Comparison of ENCODE assay signal across 27 cellular contexts in the genomic region with DNA sequence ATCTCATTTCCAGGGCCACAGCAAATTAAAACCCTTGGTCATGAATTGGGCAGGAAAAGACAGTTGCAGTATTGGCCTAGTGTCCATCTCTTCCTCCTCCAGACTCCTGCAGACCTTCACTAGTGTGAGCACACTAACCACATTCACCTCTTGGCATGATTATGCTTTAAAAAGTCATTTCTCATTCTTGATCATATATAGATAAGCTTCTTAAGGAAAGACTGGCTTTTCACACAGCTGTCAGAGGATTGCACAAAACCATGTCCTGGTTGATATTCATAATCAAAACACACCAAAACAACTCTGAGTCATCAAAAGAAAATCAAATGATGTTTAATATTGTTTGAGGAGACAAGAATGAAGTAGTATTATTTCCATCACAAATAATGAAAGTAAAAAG. TPM values are rescaled to one million over a fixed set of nuclear protein-coding genes. Genes with fewer than 3 reads are reported as not detected.
A peak's percentile ranks its signal among the peaks of the same experiment; 100 is the strongest.
DNase-seq lines count a peak whose midpoint lies in the region; ATAC-seq, FAIRE-seq and TF ChIP-seq lines count a peak whose summit lies in the region.
"Had no signal": no experiment of that assay in that cellular context is flagged by ENCODE, and none has a peak within 500 bp of the region (broad histone marks: within the 10 kb centered on the region; RNA-seq: fewer than 3 reads in every experiment).

No MANE protein-coding gene starts in this region.

- H3K27me3 ChIP-seq in BE2C = no peaks in the 10 kb centered on the region
- H3K27me3 ChIP-seq: BLaER1 treated with 17β-estradiol and CSF1 and Interleukin-3, amounts not matched to agents 10 nM and 100 nM; esophagus squamous epithelium; hepatocyte; neural progenitor cell had no signal

- no peak for TF ChIP-seq CTCF in D721Med (IDR thresholded peaks at IDR 0.05; ENCODE audit: insufficient read depth, missing control alignments)
- no peak for TF ChIP-seq CTCF in cardiac fibroblast (IDR thresholded peaks at IDR 0.05; ENCODE audit: low read depth, low read length)
- no peak for TF ChIP-seq CTCF in BE2C (IDR thresholded peaks at IDR 0.05; ENCODE audit: low read depth, low read length)

- DNase-seq in D721Med (ENCODE audit: insufficient read length, low spot score) (no peak), M059J (ENCODE audit: low read depth) (peak; percentile 71), cardiac fibroblast (ENCODE audit: low read depth in 2 of 2) (peak; percentile 50 to 66), iris pigment epithelial cell (ENCODE audit: low read depth) (peak; percentile 93), BE2C (no peak)
- no peak for DNase-seq in stimulated activated CD4-positive, alpha-beta T cell treated with anti-CD3 and anti-CD28 coated beads, Interleukin-4, amount 100 ng/mL, for 4 hours
- DNase-seq in stimulated activated naive CD8-positive, alpha-beta T cell treated with anti-CD3 and anti-CD28 coated beads, Interleukin-15, Interleukin-2, amounts not matched to agents 100 U/mL and 50 U/mL, for 24 hours = no peak
- DNase-seq: activated B cell treated with CpG ODN at 0.5 μM for 24 hours; activated CD4-positive, alpha-beta memory T cell treated with anti-CD3 and anti-CD28 coated beads for 36 hours; amygdala; effector CD8-positive, alpha-beta T cell; esophagus squamous epithelium; KG1; mucosa of descending colon; NCI-H2081; retina; RPMI8226; stimulated activated CD4-positive, alpha-beta T cell treated with anti-CD3 and anti-CD28 coated beads, Interleukin-12 subunit alpha, Interleukin-12 subunit beta, amount 100 ng/mL, for 4 hours; stimulated activated CD8-positive, alpha-beta memory T cell treated with anti-CD3 and anti-CD28 coated beads, Interleukin-4, amount 100 ng/mL, for 48 hours; T-helper 9 cell had no signal

- FAIRE-seq in D721Med (lab: Jason Lieb, UNC) = peak; percentile 98
- FAIRE-seq: A549, G401.6 had no signal

- H3K4me3 ChIP-seq in cardiac fibroblast (replicated peaks in 1 of 2; ENCODE audit: low read depth in 2 of 2, low read length in 2 of 2) (no peak overlapping the region), BE2C (ENCODE audit: low read depth, low read length) (no peak overlapping the region)
- H3K4me3 ChIP-seq: A549; BLaER1 treated with 17β-estradiol and CSF1 and Interleukin-3, amounts not matched to agents 10 nM and 100 nM; esophagus squamous epithelium; hepatocyte; mucosa of descending colon; neural progenitor cell had no signal

- H3K36me3 ChIP-seq in BE2C = no peaks in the 10 kb centered on the region
- H3K36me3 ChIP-seq: BLaER1 treated with 17β-estradiol and CSF1 and Interleukin-3, amounts not matched to agents 10 nM and 100 nM; esophagus squamous epithelium; neural progenitor cell had no signal

- no peak for ATAC-seq in GM18867 (IDR thresholded peaks at IDR 0.05; ENCODE audit: unreplicated experiment)
- no peak for ATAC-seq in stimulated activated naive CD8-positive, alpha-beta T cell treated with anti-CD3 and anti-CD28 coated beads, Interleukin-15, Interleukin-2, amounts not matched to agents 100 U/mL and 50 U/mL, for 24 hours
- ATAC-seq: A549, mucosa of descending colon had no signal

- no peaks in the 10 kb centered on the region for H3K9me3 ChIP-seq in BE2C
- H3K9me3 ChIP-seq: A549; BLaER1 treated with 17β-estradiol and CSF1 and Interleukin-3, amounts not matched to agents 10 nM and 100 nM; esophagus squamous epithelium; mucosa of descending colon had no signal

- H3K4me1 ChIP-seq in BE2C = no peaks in the 10 kb centered on the region
- H3K4me1 ChIP-seq: A549; BLaER1 treated with 17β-estradiol and CSF1 and Interleukin-3, amounts not matched to agents 10 nM and 100 nM; esophagus squamous epithelium; neural progenitor cell had no signal

RNA-seq across cellular contexts. Expression of a gene that starts 52.1 kb away (rescaled TPM):
- total RNA-seq in M059J (2014; rRNA removed; shearing (Covaris generic)) = 33.1 and 38.3 TPM in 2 replicates
- polyA plus RNA-seq in BE2C (2012; ENCODE audit: insufficient read depth, insufficient read length, low read depth) = 0.54 TPM
- total RNA-seq: NCI-H460 had no signal

Comparison
In these comparisons a context has a peak if more than half of its experiments do, and no peak if none do; other contexts are left out.
1. DNase-seq: peak in M059J (single experiment), cardiac fibroblast (2 of 2) and iris pigment epithelial cell (single experiment); none in D721Med (single experiment), stimulated activated CD4-positive, alpha-beta T cell treated with anti-CD3 and anti-CD28 coated beads, Interleukin-4, amount 100 ng/mL, for 4 hours (0 of 2), BE2C (single experiment) and stimulated activated naive CD8-positive, alpha-beta T cell treated with anti-CD3 and anti-CD28 coated beads, Interleukin-15, Interleukin-2, amounts not matched to agents 100 U/mL and 50 U/mL, for 24 hours (single experiment).